In genomic region chr1:226436472-226436854, GRCh38 we compare ENCODE assay signal across 1 cellular context.
TF ChIP-seq lines count a peak whose summit lies in the region.

No MANE protein-coding gene starts in this region.

TF ChIP-seq in HCT116, 20 proteins besides CTCF, POLR2A, EP300 and RAD21 (continued from another document):
- TF ChIP-seq SRF (IDR thresholded peaks at IDR 0.05; ENCODE audit: low read depth) = no peak
- TF ChIP-seq JUND (IDR thresholded peaks at IDR 0.05) = no peak
- no peak for TF ChIP-seq EGR1 (IDR thresholded peaks at IDR 0.05; ENCODE audit: low read depth)
- TF ChIP-seq CEBPB (IDR thresholded peaks at IDR 0.05; ENCODE audit: low read depth) = no peak
- TF ChIP-seq ZNF274 (IDR thresholded peaks at IDR 0.05; ENCODE audit: low read depth, low read length) = no peak
- TF ChIP-seq, protein P1, sequence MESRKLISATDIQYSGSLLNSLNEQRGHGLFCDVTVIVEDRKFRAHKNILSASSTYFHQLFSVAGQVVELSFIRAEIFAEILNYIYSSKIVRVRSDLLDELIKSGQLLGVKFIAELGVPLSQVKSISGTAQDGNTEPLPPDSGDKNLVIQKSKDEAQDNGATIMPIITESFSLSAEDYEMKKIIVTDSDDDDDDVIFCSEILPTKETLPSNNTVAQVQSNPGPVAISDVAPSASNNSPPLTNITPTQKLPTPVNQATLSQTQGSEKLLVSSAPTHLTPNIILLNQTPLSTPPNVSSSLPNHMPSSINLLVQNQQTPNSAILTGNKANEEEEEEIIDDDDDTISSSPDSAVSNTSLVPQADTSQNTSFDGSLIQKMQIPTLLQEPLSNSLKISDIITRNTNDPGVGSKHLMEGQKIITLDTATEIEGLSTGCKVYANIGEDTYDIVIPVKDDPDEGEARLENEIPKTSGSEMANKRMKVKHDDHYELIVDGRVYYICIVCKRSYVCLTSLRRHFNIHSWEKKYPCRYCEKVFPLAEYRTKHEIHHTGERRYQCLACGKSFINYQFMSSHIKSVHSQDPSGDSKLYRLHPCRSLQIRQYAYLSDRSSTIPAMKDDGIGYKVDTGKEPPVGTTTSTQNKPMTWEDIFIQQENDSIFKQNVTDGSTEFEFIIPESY (IDR thresholded peaks at IDR 0.05; ENCODE audit: extremely low read depth, insufficient replicate concordance, low read length) = no peak
